Comparison of ENCODE assay signal across 22 cellular contexts in genomic region chr5:1392261-1392660, GRCh38. TPM values are rescaled to one million over a fixed set of nuclear protein-coding genes. Genes with fewer than 3 reads are reported as not detected.
"Had no signal": no experiment of that assay in that cellular context is flagged by ENCODE, and none has a peak within 500 bp of the region (broad histone marks: within the 10 kb centered on the region; RNA-seq: fewer than 3 reads in every experiment).

No MANE protein-coding gene starts in this region.

- H3K27ac ChIP-seq: SJCRH30 had no signal

- H3K9me3 ChIP-seq: MG63, SJCRH30 had no signal

- ATAC-seq: HepG2, SK-N-SH treated with all-trans-retinoic acid at 6 μM for 48 hours had no signal

- FAIRE-seq: HepG2, RCC 7860 had no signal

- H3K4me1 ChIP-seq: SJCRH30 had no signal

- H3K4me3 ChIP-seq: MG63, SJCRH30 had no signal

- DNase-seq: IMR-90, Karpas-422, KG1, MG63, NCI-H1092 treated with DMSO at 0.1 percent for 48 hours, NCI-H1436, NCI-H187, NCI-H2029, NCI-H2081 treated with DMSO at 0.1 percent for 48 hours, NCI-H2171, NCI-H226, NCI-H446, NCI-H510A, NCI-H524 treated with DMSO at 0.1 percent for 48 hours, NCI-H69, NCI-H774, SHP77 treated with DMSO at 0.1 percent for 48 hours, SJCRH30 had no signal

- H3K27me3 ChIP-seq: SJCRH30 had no signal

- H3K36me3 ChIP-seq: MG63, SJCRH30 had no signal

RNA-seq across cellular contexts. Expression of gene SLC6A3, which starts 53.0 kb away (rescaled TPM):
- total RNA-seq: HepG2, HT-29, IMR-90 had no signal
- polyA plus RNA-seq: IMR-90 had no signal
